Comparison of ENCODE assay signal across 29 cellular contexts in genomic region chr11:115848614-115849013, GRCh38.
DNase-seq lines count a peak whose midpoint lies in the region; ATAC-seq and TF ChIP-seq lines count a peak whose summit lies in the region.
"Had no signal": no experiment of that assay in that cellular context is flagged by ENCODE, and none has a peak within 500 bp of the region (broad histone marks: within the 10 kb centered on the region; RNA-seq: fewer than 3 reads in every experiment).

No MANE protein-coding gene starts in this region.

- H3K9ac ChIP-seq in mesenchymal stem cell (ENCODE audit: low read length), result no peak overlapping the region

- H2BK12ac ChIP-seq in mesenchymal stem cell (ENCODE audit: low read length in 2 of 2), result no peak overlapping the region

- peaks cover 0 to 8% of the 10 kb centered on the region in 2 experiments for H3K27me3 ChIP-seq in mesenchymal stem cell (ENCODE audit: control insufficient read depth in 1 of 2, insufficient read depth in 1 of 2, low read length in 2 of 2)
- H3K27me3 ChIP-seq in BE2C, result no peaks in the 10 kb centered on the region
- H3K27me3 ChIP-seq: adrenal gland, colonic mucosa, ovary, testis had no signal

- no peak overlapping the region for H2BK15ac ChIP-seq in mesenchymal stem cell (ENCODE audit: low read depth, poor library complexity, severe bottlenecking)

- H3K79me1 ChIP-seq in mesenchymal stem cell (replicated peaks; ENCODE audit: low read length, poor library complexity, severe bottlenecking), result no peaks in the 10 kb centered on the region

- H3K14ac ChIP-seq in mesenchymal stem cell (ENCODE audit: low read length in 2 of 2), result no peak overlapping the region

- H3K36me3 ChIP-seq in mesenchymal stem cell (ENCODE audit: control insufficient read depth in 1 of 2, insufficient read depth in 2 of 2, low read depth in 1 of 2, low read length in 2 of 2) (no peaks in the 10 kb centered on the region), BE2C (no peaks in the 10 kb centered on the region)
- H3K36me3 ChIP-seq: adrenal gland, colonic mucosa, ovary had no signal

- H3K4ac ChIP-seq in mesenchymal stem cell (ENCODE audit: low read depth in 1 of 2, low read length in 2 of 2), result no peak overlapping the region

- H3K4me3 ChIP-seq in astrocyte of the spinal cord (ENCODE audit: low read depth, low read length) (no peak overlapping the region), mesenchymal stem cell (ENCODE audit: insufficient read depth in 1 of 2, low read depth in 1 of 2, low read length in 2 of 2) (no peak overlapping the region), BE2C (ENCODE audit: low read depth, low read length) (no peak overlapping the region)
- H3K4me3 ChIP-seq: adrenal gland, colonic mucosa, ovary, skin epidermis, testis had no signal

- H2AK5ac ChIP-seq in mesenchymal stem cell (ENCODE audit: low read length, severe bottlenecking), result no peak overlapping the region

- no peak overlapping the region for H3K23ac ChIP-seq in mesenchymal stem cell (ENCODE audit: low read length in 2 of 2)

- H2AFZ ChIP-seq in mesenchymal stem cell (ENCODE audit: low read depth, low read length), result no peak overlapping the region

- H4K91ac ChIP-seq in mesenchymal stem cell (ENCODE audit: low read length), result no peak overlapping the region

- H3K4me1 ChIP-seq in mesenchymal stem cell (ENCODE audit: control insufficient read depth, insufficient read depth, low read depth, low read length) (no peaks in the 10 kb centered on the region), BE2C (peaks cover 15% of the 10 kb centered on the region)
- H3K4me1 ChIP-seq: adrenal gland, colonic mucosa, testis had no signal

- TF ChIP-seq CTCF in astrocyte of the spinal cord (IDR thresholded peaks at IDR 0.05; ENCODE audit: low read depth, low read length) (no peak), BE2C (IDR thresholded peaks at IDR 0.05; ENCODE audit: low read depth, low read length) (no peak)

- intact Hi-C loops in left ventricle myocardium superior (cut with micrococcal nuclease), result no loop called here
- intact Hi-C loops in cardiac septum (cut with DNase I), result loop anchor here (5.0 to 10.0 kb wide), 2 partner anchors 89 to 514 kb away; no protein-coding TSS in a partner anchor

- no peak overlapping the region for H4K8ac ChIP-seq in mesenchymal stem cell (ENCODE audit: low read length)

- DNase-seq in left ventricle myocardium superior, result no peak
- no peak for DNase-seq in cardiac septum (ENCODE audit: low spot score)
- DNase-seq in NCI-H524 treated with DMSO at 0.1 percent for 48 hours (lab: John Stamatoyannopoulos, UW), result peak; percentile 20
- peak; percentile 43 for DNase-seq in astrocyte of the spinal cord (ENCODE audit: low read depth, low spot score)
- DNase-seq in mesenchymal stem cell, result no peak
- no peak for DNase-seq in BE2C
- DNase-seq: activated CD4-positive, alpha-beta memory T cell treated with anti-CD3 and anti-CD28 coated beads, Interleukin-2, amount 10 ng/mL, durations not matched to agents 7 days and 5 days; activated CD8-positive, alpha-beta memory T cell treated with anti-CD3 and anti-CD28 coated beads, Interleukin-2, amount 50 U/mL, for 48 hours; activated naive CD4-positive, alpha-beta T cell treated with anti-CD3 and anti-CD28 coated beads, Interleukin-2, amount 10 ng/mL, durations not matched to agents 7 days and 5 days; adrenal gland; CD8-positive, alpha-beta memory T cell; colonic mucosa; effector CD4-positive, alpha-beta T cell; hypothalamus; Kasumi-1; left colon; NCI-H1092 treated with DMSO at 0.1 percent for 48 hours; NCI-H1694 treated with DMSO at 0.1 percent for 48 hours; NCI-H510A treated with DMSO at 0.1 percent for 48 hours; ovary; PC-3; stimulated activated naive CD8-positive, alpha-beta T cell treated with anti-CD3 and anti-CD28 coated beads, Interleukin-15, Interleukin-2, amounts not matched to agents 100 U/mL and 50 U/mL, for 24 hours; T-helper 2 cell; testis had no signal

- no peak overlapping the region for H3K18ac ChIP-seq in mesenchymal stem cell (ENCODE audit: low read depth in 1 of 2, low read length in 2 of 2)

- H3K9me3 ChIP-seq in mesenchymal stem cell (ENCODE audit: control insufficient read depth, low read length) (peaks cover 7% of the 10 kb centered on the region), BE2C (no peaks in the 10 kb centered on the region)
- H3K9me3 ChIP-seq: colonic mucosa, ovary, testis had no signal

- H2BK5ac ChIP-seq in mesenchymal stem cell (ENCODE audit: low read depth, low read length, poor library complexity, severe bottlenecking), result no peak overlapping the region

- 48% methylated on average over 1 of the region's 1 CpG for WGBS in mesenchymal stem cell

- in situ Hi-C loops in astrocyte of the spinal cord (cut with HindIII; ENCODE audit: low sequenced_read_pairs), result no loop called here

- ATAC-seq in left ventricle myocardium superior, result peak; percentile 43
- no peak for ATAC-seq in HG03045 (IDR thresholded peaks at IDR 0.05; ENCODE audit: unreplicated experiment)
- ATAC-seq: HCT116; HepG2; PC-3; Right ventricle myocardium inferior; stimulated activated naive CD8-positive, alpha-beta T cell treated with anti-CD3 and anti-CD28 coated beads, Interleukin-15, Interleukin-2, amounts not matched to agents 100 U/mL and 50 U/mL, for 24 hours had no signal

- H3K27ac ChIP-seq in mesenchymal stem cell (ENCODE audit: low read length, poor library complexity, severe bottlenecking), result no peak overlapping the region
- H3K27ac ChIP-seq: adrenal gland, colonic mucosa, ovary, skin epidermis, testis had no signal

- H2BK120ac ChIP-seq in mesenchymal stem cell (ENCODE audit: low read depth, low read length), result no peak overlapping the region

- H3K4me2 ChIP-seq in mesenchymal stem cell (ENCODE audit: low read length, poor library complexity, severe bottlenecking), result no peak overlapping the region

Comparison
In these comparisons a context has a peak if more than half of its experiments do, and no peak if none do; other contexts are left out.
1. DNase-seq: peak in NCI-H524 treated with DMSO at 0.1 percent for 48 hours (single experiment) and astrocyte of the spinal cord (single experiment); none in left ventricle myocardium superior (single experiment), cardiac septum (single experiment), mesenchymal stem cell (single experiment) and BE2C (single experiment).